Comparison of ENCODE assay signal across 8 cellular contexts in the genomic region with DNA sequence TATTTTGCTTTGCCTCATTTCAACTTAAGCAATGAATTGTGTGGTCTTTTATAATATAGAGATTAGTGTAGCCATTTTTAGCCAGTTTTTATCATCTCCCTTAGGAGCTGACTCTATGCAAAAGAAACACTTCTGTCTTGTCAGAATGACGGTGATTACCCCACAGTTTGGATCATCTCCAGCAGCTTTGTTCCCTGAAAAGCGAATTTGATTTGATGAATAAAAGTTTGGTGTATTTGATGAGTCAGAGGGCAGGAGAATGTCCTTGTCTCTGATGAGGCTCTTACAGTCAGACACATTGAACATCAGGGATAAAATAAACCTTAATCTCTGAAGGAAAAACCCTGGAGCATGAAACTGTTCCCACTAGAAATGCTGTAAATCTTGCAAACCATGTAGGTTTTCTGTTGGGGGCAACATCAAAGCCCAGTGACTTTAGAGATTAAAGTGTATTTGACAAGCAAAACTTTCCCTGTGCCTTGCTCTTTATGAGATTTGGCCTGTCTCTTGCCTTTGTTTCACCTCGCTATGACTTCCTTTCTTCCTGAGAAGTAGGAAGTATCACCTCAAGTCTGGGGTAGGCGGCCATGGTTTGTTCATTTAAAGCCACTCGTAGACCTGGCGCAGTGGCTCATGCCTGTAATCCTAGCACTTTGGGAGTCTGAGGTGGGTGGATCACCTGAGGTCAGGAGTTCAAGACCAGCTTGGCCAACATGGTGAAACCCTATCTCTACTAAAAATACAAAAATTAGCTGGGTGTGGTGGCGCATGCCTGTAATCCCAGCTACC.
DNase-seq lines count a peak whose midpoint lies in the region; ATAC-seq, FAIRE-seq and TF ChIP-seq lines count a peak whose summit lies in the region.

No MANE protein-coding gene starts in this region.

- peak; percentile 56 for DNase-seq in activated CD8-positive, alpha-beta memory T cell treated with anti-CD3 and anti-CD28 coated beads, Interleukin-2, amount 50 U/mL, for 48 hours
- DNase-seq in activated CD8-positive, alpha-beta memory T cell treated with anti-CD3 and anti-CD28 coated beads for 24 hours, result no peak
- DNase-seq in activated CD4-positive, alpha-beta memory T cell treated with anti-CD3 and anti-CD28 coated beads for 36 hours, result peak; percentile 50
- peak; percentile 14 for DNase-seq in glomerular visceral epithelial cell (ENCODE audit: extremely low spot score)
- DNase-seq in stimulated activated naive CD8-positive, alpha-beta T cell treated with anti-CD3 and anti-CD28 coated beads, Interleukin-15, amount 100 ng/mL, for 72 hours, result peak; percentile 5 to 20
- no peak for DNase-seq in H54 (ENCODE audit: insufficient read length, low spot score)
- no peak for DNase-seq in NCI-H2171 treated with DMSO at 0.1 percent for 48 hours (lab: John Stamatoyannopoulos, UW)

- POLR2A ChIA-PET in activated CD4-positive, alpha-beta memory T cell treated with anti-CD3 and anti-CD28 coated beads for 36 hours (lab: Charles Lee), result no interaction called here

- TF ChIP-seq POLR2A in H54 (IDR thresholded peaks at IDR 0.05; ENCODE audit: low read depth, low read length), result no peak

- intact Hi-C loops in activated CD4-positive, alpha-beta memory T cell treated with anti-CD3 and anti-CD28 coated beads for 36 hours (cut with micrococcal nuclease), result loop anchor here (2.0 to 5.0 kb wide), 2 partner anchors 48 to 376 kb away; no protein-coding TSS in a partner anchor

- no peaks in the 10 kb centered on the region for H3K27me3 Mint-ChIP-seq in activated CD4-positive, alpha-beta memory T cell treated with anti-CD3 and anti-CD28 coated beads for 36 hours
- no peaks in the 10 kb centered on the region for H3K27me3 Mint-ChIP-seq in stimulated activated naive CD8-positive, alpha-beta T cell treated with anti-CD3 and anti-CD28 coated beads, Interleukin-15, amount 100 ng/mL, for 72 hours

- no peaks in the 10 kb centered on the region for H3K9me3 Mint-ChIP-seq in activated CD4-positive, alpha-beta memory T cell treated with anti-CD3 and anti-CD28 coated beads for 36 hours
- H3K9me3 Mint-ChIP-seq in stimulated activated naive CD8-positive, alpha-beta T cell treated with anti-CD3 and anti-CD28 coated beads, Interleukin-15, amount 100 ng/mL, for 72 hours, result no peaks in the 10 kb centered on the region

- H3K4me3 Mint-ChIP-seq in activated CD4-positive, alpha-beta memory T cell treated with anti-CD3 and anti-CD28 coated beads for 36 hours, result no peak overlapping the region
- H3K4me3 Mint-ChIP-seq in stimulated activated naive CD8-positive, alpha-beta T cell treated with anti-CD3 and anti-CD28 coated beads, Interleukin-15, amount 100 ng/mL, for 72 hours, result peak overlapping the region; percentile 56 to 72

- peaks cover 7% of the 10 kb centered on the region for H3K4me1 Mint-ChIP-seq in activated CD4-positive, alpha-beta memory T cell treated with anti-CD3 and anti-CD28 coated beads for 36 hours (ENCODE audit: low read depth)
- H3K4me1 Mint-ChIP-seq in stimulated activated naive CD8-positive, alpha-beta T cell treated with anti-CD3 and anti-CD28 coated beads, Interleukin-15, amount 100 ng/mL, for 72 hours, result peaks cover 33% of the 10 kb centered on the region

- CTCF ChIA-PET in activated CD4-positive, alpha-beta memory T cell treated with anti-CD3 and anti-CD28 coated beads for 36 hours (lab: Charles Lee), result no interaction called here

- FAIRE-seq in H54 (lab: Jason Lieb, UNC), result no peak

- no peak for ATAC-seq in stimulated activated naive CD8-positive, alpha-beta T cell treated with anti-CD3 and anti-CD28 coated beads, Interleukin-15, amount 100 ng/mL, for 72 hours
- ATAC-seq in HG03135 (IDR thresholded peaks at IDR 0.05; ENCODE audit: unreplicated experiment), result no peak

- no peaks in the 10 kb centered on the region for H3K36me3 Mint-ChIP-seq in activated CD4-positive, alpha-beta memory T cell treated with anti-CD3 and anti-CD28 coated beads for 36 hours

- peak overlapping the region; percentile 79 for H3K27ac Mint-ChIP-seq in activated CD4-positive, alpha-beta memory T cell treated with anti-CD3 and anti-CD28 coated beads for 36 hours
- peak overlapping the region; percentile 79 to 94 for H3K27ac Mint-ChIP-seq in stimulated activated naive CD8-positive, alpha-beta T cell treated with anti-CD3 and anti-CD28 coated beads, Interleukin-15, amount 100 ng/mL, for 72 hours

Comparison
In these comparisons a context has a peak if more than half of its experiments do, and no peak if none do; other contexts are left out.
1. DNase-seq: peak in activated CD8-positive, alpha-beta memory T cell treated with anti-CD3 and anti-CD28 coated beads, Interleukin-2, amount 50 U/mL, for 48 hours (single experiment), activated CD4-positive, alpha-beta memory T cell treated with anti-CD3 and anti-CD28 coated beads for 36 hours (single experiment), glomerular visceral epithelial cell (single experiment) and stimulated activated naive CD8-positive, alpha-beta T cell treated with anti-CD3 and anti-CD28 coated beads, Interleukin-15, amount 100 ng/mL, for 72 hours (2 of 2); none in activated CD8-positive, alpha-beta memory T cell treated with anti-CD3 and anti-CD28 coated beads for 24 hours (single experiment), H54 (single experiment) and NCI-H2171 treated with DMSO at 0.1 percent for 48 hours (single experiment).